In genomic region chr10:72364239-72364777, GRCh38 we compare ENCODE assay signal across 1 cellular context.
TF ChIP-seq lines count a peak whose summit lies in the region.

No MANE protein-coding gene starts in this region.

TF ChIP-seq in K562, 482 proteins besides CTCF, POLR2A, EP300 and RAD21 (continued from another document and continues in another):
- no peak for TF ChIP-seq ZNF398 (CRISPR knock-in tag; IDR thresholded peaks at IDR 0.05)
- TF ChIP-seq ATF4 (CRISPR knock-in tag; IDR thresholded peaks at IDR 0.05) = no peak; the same call in 1 of the 2 replicates
- no peak for TF ChIP-seq SRSF9 (IDR thresholded peaks at IDR 0.05; ENCODE audit: borderline replicate concordance, low read depth, low read length)
- TF ChIP-seq FOXM1 (IDR thresholded peaks at IDR 0.05; ENCODE audit: low read depth) = no peak
- no peak for TF ChIP-seq FOXM1 (CRISPR knock-in tag; IDR thresholded peaks at IDR 0.05; ENCODE audit: low read depth)
- TF ChIP-seq ZNF77 (CRISPR knock-in tag; IDR thresholded peaks at IDR 0.05) = no peak
- TF ChIP-seq, protein P1, sequence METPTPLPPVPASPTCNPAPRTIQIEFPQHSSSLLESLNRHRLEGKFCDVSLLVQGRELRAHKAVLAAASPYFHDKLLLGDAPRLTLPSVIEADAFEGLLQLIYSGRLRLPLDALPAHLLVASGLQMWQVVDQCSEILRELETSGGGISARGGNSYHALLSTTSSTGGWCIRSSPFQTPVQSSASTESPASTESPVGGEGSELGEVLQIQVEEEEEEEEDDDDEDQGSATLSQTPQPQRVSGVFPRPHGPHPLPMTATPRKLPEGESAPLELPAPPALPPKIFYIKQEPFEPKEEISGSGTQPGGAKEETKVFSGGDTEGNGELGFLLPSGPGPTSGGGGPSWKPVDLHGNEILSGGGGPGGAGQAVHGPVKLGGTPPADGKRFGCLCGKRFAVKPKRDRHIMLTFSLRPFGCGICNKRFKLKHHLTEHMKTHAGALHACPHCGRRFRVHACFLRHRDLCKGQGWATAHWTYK (CRISPR knock-in tag; IDR thresholded peaks at IDR 0.05) = no peak
- TF ChIP-seq TFAP4 (CRISPR knock-in tag; IDR thresholded peaks at IDR 0.05; ENCODE audit: borderline replicate concordance) = peak; percentile 52; the same call in 1 of the 2 replicates
- TF ChIP-seq POLR3A (IDR thresholded peaks at IDR 0.05; ENCODE audit: borderline replicate concordance, extremely low read depth, insufficient read depth, insufficient read length) = no peak
- TF ChIP-seq SOX6 (IDR thresholded peaks at IDR 0.05) = peak; percentile 52
- no peak for TF ChIP-seq PHF21A (IDR thresholded peaks at IDR 0.05; ENCODE audit: borderline replicate concordance, low read depth)
- TF ChIP-seq, protein P2, sequence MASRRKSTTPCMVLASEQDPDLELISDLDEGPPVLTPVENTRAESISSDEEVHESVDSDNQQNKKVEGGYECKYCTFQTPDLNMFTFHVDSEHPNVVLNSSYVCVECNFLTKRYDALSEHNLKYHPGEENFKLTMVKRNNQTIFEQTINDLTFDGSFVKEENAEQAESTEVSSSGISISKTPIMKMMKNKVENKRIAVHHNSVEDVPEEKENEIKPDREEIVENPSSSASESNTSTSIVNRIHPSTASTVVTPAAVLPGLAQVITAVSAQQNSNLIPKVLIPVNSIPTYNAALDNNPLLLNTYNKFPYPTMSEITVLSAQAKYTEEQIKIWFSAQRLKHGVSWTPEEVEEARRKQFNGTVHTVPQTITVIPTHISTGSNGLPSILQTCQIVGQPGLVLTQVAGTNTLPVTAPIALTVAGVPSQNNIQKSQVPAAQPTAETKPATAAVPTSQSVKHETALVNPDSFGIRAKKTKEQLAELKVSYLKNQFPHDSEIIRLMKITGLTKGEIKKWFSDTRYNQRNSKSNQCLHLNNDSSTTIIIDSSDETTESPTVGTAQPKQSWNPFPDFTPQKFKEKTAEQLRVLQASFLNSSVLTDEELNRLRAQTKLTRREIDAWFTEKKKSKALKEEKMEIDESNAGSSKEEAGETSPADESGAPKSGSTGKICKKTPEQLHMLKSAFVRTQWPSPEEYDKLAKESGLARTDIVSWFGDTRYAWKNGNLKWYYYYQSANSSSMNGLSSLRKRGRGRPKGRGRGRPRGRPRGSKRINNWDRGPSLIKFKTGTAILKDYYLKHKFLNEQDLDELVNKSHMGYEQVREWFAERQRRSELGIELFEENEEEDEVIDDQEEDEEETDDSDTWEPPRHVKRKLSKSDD (conservative IDR thresholded peaks at IDR 0.05; ENCODE audit: low read length) = no peak
- no peak for TF ChIP-seq PPARD (CRISPR knock-in tag; IDR thresholded peaks at IDR 0.05)
- no peak for TF ChIP-seq ZNF668 (CRISPR knock-in tag; IDR thresholded peaks at IDR 0.05)
- TF ChIP-seq CHD2 (IDR thresholded peaks at IDR 0.05; ENCODE audit: low read depth, low read length) = no peak
- TF ChIP-seq ZNF57 (CRISPR knock-in tag; IDR thresholded peaks at IDR 0.05) = no peak
- TF ChIP-seq, protein P3, sequence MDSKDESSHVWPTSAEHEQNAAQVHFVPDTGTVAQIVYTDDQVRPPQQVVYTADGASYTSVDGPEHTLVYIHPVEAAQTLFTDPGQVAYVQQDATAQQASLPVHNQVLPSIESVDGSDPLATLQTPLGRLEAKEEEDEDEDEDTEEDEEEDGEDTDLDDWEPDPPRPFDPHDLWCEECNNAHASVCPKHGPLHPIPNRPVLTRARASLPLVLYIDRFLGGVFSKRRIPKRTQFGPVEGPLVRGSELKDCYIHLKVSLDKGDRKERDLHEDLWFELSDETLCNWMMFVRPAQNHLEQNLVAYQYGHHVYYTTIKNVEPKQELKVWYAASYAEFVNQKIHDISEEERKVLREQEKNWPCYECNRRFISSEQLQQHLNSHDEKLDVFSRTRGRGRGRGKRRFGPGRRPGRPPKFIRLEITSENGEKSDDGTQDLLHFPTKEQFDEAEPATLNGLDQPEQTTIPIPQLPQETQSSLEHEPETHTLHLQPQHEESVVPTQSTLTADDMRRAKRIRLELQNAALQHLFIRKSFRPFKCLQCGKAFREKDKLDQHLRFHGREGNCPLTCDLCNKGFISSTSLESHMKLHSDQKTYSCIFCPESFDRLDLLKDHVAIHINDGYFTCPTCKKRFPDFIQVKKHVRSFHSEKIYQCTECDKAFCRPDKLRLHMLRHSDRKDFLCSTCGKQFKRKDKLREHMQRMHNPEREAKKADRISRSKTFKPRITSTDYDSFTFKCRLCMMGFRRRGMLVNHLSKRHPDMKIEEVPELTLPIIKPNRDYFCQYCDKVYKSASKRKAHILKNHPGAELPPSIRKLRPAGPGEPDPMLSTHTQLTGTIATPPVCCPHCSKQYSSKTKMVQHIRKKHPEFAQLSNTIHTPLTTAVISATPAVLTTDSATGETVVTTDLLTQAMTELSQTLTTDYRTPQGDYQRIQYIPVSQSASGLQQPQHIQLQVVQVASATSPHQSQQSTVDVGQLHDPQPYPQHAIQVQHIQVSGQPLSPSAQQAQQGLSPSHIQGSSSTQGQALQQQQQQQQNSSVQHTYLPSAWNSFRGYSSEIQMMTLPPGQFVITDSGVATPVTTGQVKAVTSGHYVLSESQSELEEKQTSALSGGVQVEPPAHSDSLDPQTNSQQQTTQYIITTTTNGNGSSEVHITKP (IDR thresholded peaks at IDR 0.05; ENCODE audit: partially characterized antibody) = no peak
- TF ChIP-seq TFAM (CRISPR knock-in tag; conservative IDR thresholded peaks at IDR 0.05) = no peak
- TF ChIP-seq MYC (IDR thresholded peaks at IDR 0.05; ENCODE audit: low read depth, low read length) = peak; percentile 75
- TF ChIP-seq MYC (CRISPR knock-in tag; IDR thresholded peaks at IDR 0.05; ENCODE audit: borderline replicate concordance, low read depth) = no peak
- TF ChIP-seq BRD9 (IDR thresholded peaks at IDR 0.05; ENCODE audit: low read depth, partially characterized antibody) = peak; percentile 74
- no peak for TF ChIP-seq SREBF2 (CRISPR knock-in tag; IDR thresholded peaks at IDR 0.05)
- TF ChIP-seq ZNF217 (CRISPR knock-in tag; IDR thresholded peaks at IDR 0.05) = no peak
- TF ChIP-seq COPS2 (conservative IDR thresholded peaks at IDR 0.05) = no peak
- TF ChIP-seq SMARCA4 (IDR thresholded peaks at IDR 0.05) = 0 out of 2 replicates have a peak, but pooled peaks have one; percentile 11
- TF ChIP-seq U2AF1 (optimal IDR thresholded peaks at IDR 0.05; ENCODE audit: low read depth, low read length) = no peak
- TF ChIP-seq ZNF232 (CRISPR knock-in tag; IDR thresholded peaks at IDR 0.05) = no peak
- TF ChIP-seq TAF15 (IDR thresholded peaks at IDR 0.05; ENCODE audit: low read depth, low read length) = no peak
- TF ChIP-seq SMARCC2 (IDR thresholded peaks at IDR 0.05; ENCODE audit: low read depth) = no peak
- no peak for TF ChIP-seq MYBL2 (IDR thresholded peaks at IDR 0.05; ENCODE audit: low read depth)
- TF ChIP-seq MYBL2 (CRISPR knock-in tag; IDR thresholded peaks at IDR 0.05; ENCODE audit: borderline replicate concordance) = no peak
- no peak for TF ChIP-seq CAMTA2 (CRISPR knock-in tag; conservative IDR thresholded peaks at IDR 0.05)
- no peak for TF ChIP-seq STAT5B (CRISPR knock-in tag; IDR thresholded peaks at IDR 0.05)
- no peak for TF ChIP-seq BDP1 (IDR thresholded peaks at IDR 0.05; ENCODE audit: insufficient read depth, insufficient read length)
- TF ChIP-seq TOE1 (IDR thresholded peaks at IDR 0.05; ENCODE audit: borderline replicate concordance) = no peak; the same call in 1 of the 2 replicates
- 0 out of 2 replicates have a peak, but pooled peaks have one; percentile 75 for TF ChIP-seq TOE1 (CRISPR knock-in tag; IDR thresholded peaks at IDR 0.05; ENCODE audit: borderline replicate concordance, low read depth)
- no peak for TF ChIP-seq FOXJ3 (CRISPR knock-in tag; IDR thresholded peaks at IDR 0.05)
- no peak for TF ChIP-seq ZNF143 (CRISPR knock-in tag; IDR thresholded peaks at IDR 0.05)
- no peak for TF ChIP-seq KDM2B (CRISPR knock-in tag; IDR thresholded peaks at IDR 0.05)
- TF ChIP-seq SAFB (IDR thresholded peaks at IDR 0.05; ENCODE audit: borderline replicate concordance, low read depth, low read length) = no peak
- TF ChIP-seq ZBED1 (IDR thresholded peaks at IDR 0.05) = no peak
- TF ChIP-seq BACH1 (tag; IDR thresholded peaks at IDR 0.05) = no peak
- no peak for TF ChIP-seq KLF16 (IDR thresholded peaks at IDR 0.05)
- TF ChIP-seq CHCHD3 (CRISPR knock-in tag; IDR thresholded peaks at IDR 0.05) = no peak
- TF ChIP-seq, protein P4, sequence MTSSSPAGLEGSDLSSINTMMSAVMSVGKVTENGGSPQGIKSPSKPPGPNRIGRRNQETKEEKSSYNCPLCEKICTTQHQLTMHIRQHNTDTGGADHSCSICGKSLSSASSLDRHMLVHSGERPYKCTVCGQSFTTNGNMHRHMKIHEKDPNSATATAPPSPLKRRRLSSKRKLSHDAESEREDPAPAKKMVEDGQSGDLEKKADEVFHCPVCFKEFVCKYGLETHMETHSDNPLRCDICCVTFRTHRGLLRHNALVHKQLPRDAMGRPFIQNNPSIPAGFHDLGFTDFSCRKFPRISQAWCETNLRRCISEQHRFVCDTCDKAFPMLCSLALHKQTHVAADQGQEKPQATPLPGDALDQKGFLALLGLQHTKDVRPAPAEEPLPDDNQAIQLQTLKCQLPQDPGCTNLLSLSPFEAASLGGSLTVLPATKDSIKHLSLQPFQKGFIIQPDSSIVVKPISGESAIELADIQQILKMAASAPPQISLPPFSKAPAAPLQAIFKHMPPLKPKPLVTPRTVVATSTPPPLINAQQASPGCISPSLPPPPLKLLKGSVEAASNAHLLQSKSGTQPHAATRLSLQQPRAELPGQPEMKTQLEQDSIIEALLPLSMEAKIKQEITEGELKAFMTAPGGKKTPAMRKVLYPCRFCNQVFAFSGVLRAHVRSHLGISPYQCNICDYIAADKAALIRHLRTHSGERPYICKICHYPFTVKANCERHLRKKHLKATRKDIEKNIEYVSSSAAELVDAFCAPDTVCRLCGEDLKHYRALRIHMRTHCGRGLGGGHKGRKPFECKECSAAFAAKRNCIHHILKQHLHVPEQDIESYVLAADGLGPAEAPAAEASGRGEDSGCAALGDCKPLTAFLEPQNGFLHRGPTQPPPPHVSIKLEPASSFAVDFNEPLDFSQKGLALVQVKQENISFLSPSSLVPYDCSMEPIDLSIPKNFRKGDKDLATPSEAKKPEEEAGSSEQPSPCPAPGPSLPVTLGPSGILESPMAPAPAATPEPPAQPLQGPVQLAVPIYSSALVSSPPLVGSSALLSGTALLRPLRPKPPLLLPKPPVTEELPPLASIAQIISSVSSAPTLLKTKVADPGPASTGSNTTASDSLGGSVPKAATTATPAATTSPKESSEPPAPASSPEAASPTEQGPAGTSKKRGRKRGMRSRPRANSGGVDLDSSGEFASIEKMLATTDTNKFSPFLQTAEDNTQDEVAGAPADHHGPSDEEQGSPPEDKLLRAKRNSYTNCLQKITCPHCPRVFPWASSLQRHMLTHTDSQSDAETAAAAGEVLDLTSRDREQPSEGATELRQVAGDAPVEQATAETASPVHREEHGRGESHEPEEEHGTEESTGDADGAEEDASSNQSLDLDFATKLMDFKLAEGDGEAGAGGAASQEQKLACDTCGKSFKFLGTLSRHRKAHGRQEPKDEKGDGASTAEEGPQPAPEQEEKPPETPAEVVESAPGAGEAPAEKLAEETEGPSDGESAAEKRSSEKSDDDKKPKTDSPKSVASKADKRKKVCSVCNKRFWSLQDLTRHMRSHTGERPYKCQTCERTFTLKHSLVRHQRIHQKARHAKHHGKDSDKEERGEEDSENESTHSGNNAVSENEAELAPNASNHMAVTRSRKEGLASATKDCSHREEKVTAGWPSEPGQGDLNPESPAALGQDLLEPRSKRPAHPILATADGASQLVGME (CRISPR knock-in tag; IDR thresholded peaks at IDR 0.05) = no peak
- TF ChIP-seq POLR2G (IDR thresholded peaks at IDR 0.05; ENCODE audit: low read depth, low read length) = no peak
- no peak for TF ChIP-seq MED1 (CRISPR knock-in tag; IDR thresholded peaks at IDR 0.05; ENCODE audit: borderline replicate concordance)
- 0 out of 2 replicates have a peak, but pooled peaks have one; percentile 48 for TF ChIP-seq ZNF589 (CRISPR knock-in tag; IDR thresholded peaks at IDR 0.05; ENCODE audit: low read depth)
- no peak for TF ChIP-seq POLR2B (IDR thresholded peaks at IDR 0.05; ENCODE audit: low read depth, partially characterized antibody)
- TF ChIP-seq, protein P5, sequence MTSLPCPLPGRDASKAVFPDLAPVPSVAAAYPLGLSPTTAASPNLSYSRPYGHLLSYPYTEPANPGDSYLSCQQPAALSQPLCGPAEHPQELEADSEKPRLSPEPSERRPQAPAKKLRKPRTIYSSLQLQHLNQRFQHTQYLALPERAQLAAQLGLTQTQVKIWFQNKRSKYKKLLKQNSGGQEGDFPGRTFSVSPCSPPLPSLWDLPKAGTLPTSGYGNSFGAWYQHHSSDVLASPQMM (CRISPR knock-in tag; IDR thresholded peaks at IDR 0.05) = no peak
- peak; percentile 28 for TF ChIP-seq NUFIP1 (IDR thresholded peaks at IDR 0.05; ENCODE audit: partially characterized antibody)
- no peak for TF ChIP-seq RUNX1 (IDR thresholded peaks at IDR 0.05; ENCODE audit: low read depth)
- TF ChIP-seq POLR2H (tag; IDR thresholded peaks at IDR 0.05; ENCODE audit: low read depth) = no peak
- TF ChIP-seq MAZ (CRISPR knock-in tag; conservative IDR thresholded peaks at IDR 0.05 in 1 of 2, IDR thresholded peaks at IDR 0.05 in 1 of 2) = peak; percentile 52 to 53; a peak in 2 of 4 replicates
